In genomic region chr14:20469242-20469889, GRCh38 we compare ENCODE assay signal across 8 cellular contexts. TPM values are rescaled to one million over a fixed set of nuclear protein-coding genes. Genes with fewer than 3 reads are reported as not detected.
DNase-seq lines count a peak whose midpoint lies in the region; ATAC-seq and TF ChIP-seq lines count a peak whose summit lies in the region.

TSS of gene PNP (plus strand) at chr14:20469406. CDS start at chr14:20469525, 119 bp downstream.

- no peak for TF ChIP-seq CTCF in AG09319 (IDR thresholded peaks at IDR 0.05; ENCODE audit: low read depth, low read length)
- TF ChIP-seq CTCF in activated B cell treated with CpG ODN at 0.5 μM for 24 hours (IDR thresholded peaks at IDR 0.05): no peak
- no peak for TF ChIP-seq CTCF in cardiac fibroblast (IDR thresholded peaks at IDR 0.05; ENCODE audit: low read depth, low read length)

- peaks cover 35% of the 10 kb centered on the region for H3K36me3 Mint-ChIP-seq in activated B cell treated with CpG ODN at 0.5 μM for 24 hours (ENCODE audit: low read depth)

- CTCF ChIA-PET in activated B cell treated with CpG ODN at 0.5 μM for 24 hours (lab: Charles Lee): interaction anchor here (0.6 to 2.4 kb wide), 4 partner anchors 8 to 213 kb away, joined by 3 to 14 read pairs (median 3); partner anchors contain the start of gene PIP4P1

- POLR2A ChIA-PET in activated B cell treated with CpG ODN at 0.5 μM for 24 hours (lab: Charles Lee): interaction anchor here (0.6 to 3.1 kb wide), 26 partner anchors 9 to 468 kb away, joined by 3 to 58 read pairs (median 5); partner anchors contain the start of genes APEX1, OSGEP, PARP2 and PIP4P1

- peak within 1 kb of the TSS; percentile 95 for H3K4me3 Mint-ChIP-seq in activated B cell treated with CpG ODN at 0.5 μM for 24 hours

- H3K4me3 ChIP-seq in cardiac fibroblast (replicated peaks in 1 of 2; ENCODE audit: low read depth in 2 of 2, low read length in 2 of 2): peak within 1 kb of the TSS; percentile 93 to 99

- intact Hi-C loops in activated B cell treated with CpG ODN at 0.5 μM for 24 hours (cut with micrococcal nuclease): loop anchor here (1.0 to 5.0 kb wide), 6 partner anchors 8 to 213 kb away; partner anchors contain the start of genes APEX1, PARP2, PIP4P1 and TEP1

- no peaks in the 10 kb centered on the region for H3K9me3 Mint-ChIP-seq in activated B cell treated with CpG ODN at 0.5 μM for 24 hours

- peaks cover 42% of the 10 kb centered on the region for H3K4me1 Mint-ChIP-seq in activated B cell treated with CpG ODN at 0.5 μM for 24 hours

- ATAC-seq in GM19025 (IDR thresholded peaks at IDR 0.05; ENCODE audit: low read depth, unreplicated experiment) (peak; percentile 95), HG03280 (IDR thresholded peaks at IDR 0.05; ENCODE audit: unreplicated experiment) (peak; percentile 91), activated B cell treated with CpG ODN at 0.5 μM for 24 hours (ENCODE audit: low read depth) (peak; percentile 89)

- peak within 1 kb of the TSS; percentile 93 for H3K27ac Mint-ChIP-seq in activated B cell treated with CpG ODN at 0.5 μM for 24 hours

- H3K27me3 Mint-ChIP-seq in activated B cell treated with CpG ODN at 0.5 μM for 24 hours: no peaks in the 10 kb centered on the region

- peak; percentile 60 for DNase-seq in AG09319 (ENCODE audit: extremely low read depth, low read depth)
- peak; percentile 92 for DNase-seq in NCI-H345 (lab: John Stamatoyannopoulos, UW)
- DNase-seq in activated B cell treated with CpG ODN at 0.5 μM for 24 hours: peak; percentile 78
- peak; percentile 92 to 93 for DNase-seq in cardiac fibroblast (ENCODE audit: low read depth in 2 of 2)
- peak; percentile 73 for DNase-seq in inferior parietal cortex (ENCODE audit: extremely low spot score)
- peak; percentile 81 to 87 for DNase-seq in stimulated activated CD4-positive, alpha-beta T cell treated with anti-CD3 and anti-CD28 coated beads, Interleukin-12 subunit alpha, Interleukin-12 subunit beta, amount 100 ng/mL, for 24 hours (ENCODE audit: low read depth in 2 of 2)

RNA-seq across cellular contexts. Expression of gene PNP, which starts in this region (rescaled TPM):
- total RNA-seq in activated B cell treated with CpG ODN at 0.5 μM for 24 hours: 87.2 and 88.0 TPM in 2 replicates

Comparison
In these comparisons a context has a peak if more than half of its experiments do, and no peak if none do; other contexts are left out.
1. Peak in every context shown above with its lines: DNase-seq, ATAC-seq and H3K4me3 ChIP-seq.